ENCODE assay signal across 13 cellular contexts in genomic region chr13:35768551-35768950, GRCh38.
DNase-seq lines count a peak whose midpoint lies in the region; ATAC-seq lines count a peak whose summit lies in the region.
"Had no signal": no experiment of that assay in that cellular context is flagged by ENCODE, and none has a peak within 500 bp of the region (broad histone marks: within the 10 kb centered on the region; RNA-seq: fewer than 3 reads in every experiment).

No MANE protein-coding gene starts in this region.

- no peaks in the 10 kb centered on the region for H3K4me1 Mint-ChIP-seq in T-cell
- no peaks in the 10 kb centered on the region for H3K4me1 Mint-ChIP-seq in activated naive CD8-positive, alpha-beta T cell treated with anti-CD3 and anti-CD28 coated beads for 36 hours
- H3K4me1 Mint-ChIP-seq: naive B cell had no signal

- POLR2A ChIA-PET in T-cell (lab: Charles Lee): no interaction called here

- ATAC-seq in T-cell (replicated peaks in 1 of 4) (no peak), GM19455 (IDR thresholded peaks at IDR 0.05; ENCODE audit: unreplicated experiment) (no peak)
- ATAC-seq: body of pancreas had no signal

- CTCF ChIA-PET in T-cell (lab: Charles Lee): no interaction called here

- H3K9me3 Mint-ChIP-seq in T-cell: peaks cover 0 to 3% (median 0%) of the 10 kb centered on the region in 3 donors
- H3K9me3 Mint-ChIP-seq in activated naive CD8-positive, alpha-beta T cell treated with anti-CD3 and anti-CD28 coated beads for 36 hours: no peaks in the 10 kb centered on the region

- H3K4me3 Mint-ChIP-seq in T-cell: no peak overlapping the region
- no peak overlapping the region for H3K4me3 Mint-ChIP-seq in activated naive CD8-positive, alpha-beta T cell treated with anti-CD3 and anti-CD28 coated beads for 36 hours
- H3K4me3 Mint-ChIP-seq: naive B cell had no signal

- H3K27ac Mint-ChIP-seq in T-cell: no peak overlapping the region
- H3K27ac Mint-ChIP-seq in activated naive CD8-positive, alpha-beta T cell treated with anti-CD3 and anti-CD28 coated beads for 36 hours: no peak overlapping the region
- H3K27ac Mint-ChIP-seq: naive B cell had no signal

- DNase-seq in EL: peak; percentile 91
- DNase-seq in NCI-H524 (lab: John Stamatoyannopoulos, UW): peak; percentile 8 to 53
- DNase-seq in dedifferentiated amniotic fluid mesenchymal stem cell (ENCODE audit: extremely low spot score): peak; percentile 90
- DNase-seq in non-pigmented ciliary epithelial cell (ENCODE audit: low read depth): peak; percentile 90
- DNase-seq in C1 segment of cervical spinal cord (lab: John Stamatoyannopoulos, UW): no peak
- DNase-seq in T-cell: no peak
- no peak for DNase-seq in activated naive CD8-positive, alpha-beta T cell treated with anti-CD3 and anti-CD28 coated beads for 36 hours
- DNase-seq: activated CD8-positive, alpha-beta memory T cell treated with anti-CD3 and anti-CD28 coated beads for 24 hours; activated gamma-delta T cell; body of pancreas; naive B cell; stimulated activated CD4-positive, alpha-beta T cell treated with anti-CD3 and anti-CD28 coated beads, Interleukin-1b, Interleukin-23, amount 100 ng/mL, for 48 hours had no signal

- peaks cover 0 to 2% of the 10 kb centered on the region in 2 donors for H3K27me3 Mint-ChIP-seq in T-cell
- H3K27me3 Mint-ChIP-seq in activated naive CD8-positive, alpha-beta T cell treated with anti-CD3 and anti-CD28 coated beads for 36 hours: peaks cover 6% of the 10 kb centered on the region
- H3K27me3 Mint-ChIP-seq: naive B cell had no signal

- H3K36me3 Mint-ChIP-seq in T-cell: no peaks in the 10 kb centered on the region
- H3K36me3 Mint-ChIP-seq in activated naive CD8-positive, alpha-beta T cell treated with anti-CD3 and anti-CD28 coated beads for 36 hours: no peaks in the 10 kb centered on the region
- H3K36me3 Mint-ChIP-seq: naive B cell had no signal

Comparison
In these comparisons a context has a peak if more than half of its experiments do, and no peak if none do; other contexts are left out.
1. DNase-seq: peak in EL (single experiment), NCI-H524 (2 of 2), dedifferentiated amniotic fluid mesenchymal stem cell (single experiment) and non-pigmented ciliary epithelial cell (single experiment); none in C1 segment of cervical spinal cord (0 of 14), T-cell (0 of 34) and activated naive CD8-positive, alpha-beta T cell treated with anti-CD3 and anti-CD28 coated beads for 36 hours (single experiment).